Comparison of ENCODE assay signal across 8 cellular contexts in genomic region chr12:69154585-69155363, GRCh38.
A peak's percentile ranks its signal among the peaks of the same experiment; 100 is the strongest.
DNase-seq lines count a peak whose midpoint lies in the region; ATAC-seq and TF ChIP-seq lines count a peak whose summit lies in the region.

No MANE protein-coding gene starts in this region.

- no peaks in the 10 kb centered on the region for H3K27me3 Mint-ChIP-seq in activated CD4-positive, alpha-beta T cell treated with anti-CD3 and anti-CD28 coated beads, Interleukin-2, amount 10 ng/mL, durations not matched to agents 24 days and 14 days

- DNase-seq in GM10248 (ENCODE audit: extremely low spot score) (peak; percentile 66), NCI-H69 (lab: John Stamatoyannopoulos, UW) (peak; percentile 63), coronary artery (ENCODE audit: low spot score) (no peak), lower lobe of right lung (peak; percentile 73), NCI-H524 treated with DMSO at 0.1 percent for 48 hours (lab: John Stamatoyannopoulos, UW) (no peak)
- DNase-seq in activated CD4-positive, alpha-beta T cell treated with anti-CD3 and anti-CD28 coated beads, Interleukin-2, amount 10 ng/mL, durations not matched to agents 24 days and 14 days: peak; percentile 92
- peak; percentile 28 to 42 for DNase-seq in stimulated activated CD8-positive, alpha-beta memory T cell treated with anti-CD3 and anti-CD28 coated beads, Interleukin-15, amount 100 ng/mL, for 4 hours (ENCODE audit: low read depth in 2 of 2)

- peak; percentile 94 for TF ChIP-seq CTCF in GM10248 (IDR thresholded peaks at IDR 0.05; ENCODE audit: control extremely low read depth, extremely low read depth, low read depth, missing control alignments)
- TF ChIP-seq CTCF in coronary artery (IDR thresholded peaks at IDR 0.05): peak; percentile 76
- TF ChIP-seq CTCF in lower lobe of right lung (IDR thresholded peaks at IDR 0.05): peak; percentile 92

- no peaks in the 10 kb centered on the region for H3K36me3 Mint-ChIP-seq in activated CD4-positive, alpha-beta T cell treated with anti-CD3 and anti-CD28 coated beads, Interleukin-2, amount 10 ng/mL, durations not matched to agents 24 days and 14 days (ENCODE audit: low read depth)

- H3K4me3 Mint-ChIP-seq in activated CD4-positive, alpha-beta T cell treated with anti-CD3 and anti-CD28 coated beads, Interleukin-2, amount 10 ng/mL, durations not matched to agents 24 days and 14 days: no peak overlapping the region

- ATAC-seq in HG03066 (IDR thresholded peaks at IDR 0.05; ENCODE audit: low read depth, unreplicated experiment): peak; percentile 44
- ATAC-seq in lower lobe of right lung: peak; percentile 68 to 69

- H3K9me3 Mint-ChIP-seq in activated CD4-positive, alpha-beta T cell treated with anti-CD3 and anti-CD28 coated beads, Interleukin-2, amount 10 ng/mL, durations not matched to agents 24 days and 14 days: no peaks in the 10 kb centered on the region

- POLR2A ChIA-PET in GM10248 (lab: Yijun Ruan, JAX): no interaction called here

- H3K9me3 ChIP-seq in lower lobe of right lung: no peaks in the 10 kb centered on the region

- peaks cover 27% of the 10 kb centered on the region for H3K4me1 Mint-ChIP-seq in activated CD4-positive, alpha-beta T cell treated with anti-CD3 and anti-CD28 coated beads, Interleukin-2, amount 10 ng/mL, durations not matched to agents 24 days and 14 days

- peaks cover 38% of the 10 kb centered on the region for H3K4me1 ChIP-seq in lower lobe of right lung

- no peak overlapping the region for H3K4me3 ChIP-seq in coronary artery
- no peak overlapping the region for H3K4me3 ChIP-seq in lower lobe of right lung

- intact Hi-C loops in activated CD4-positive, alpha-beta T cell treated with anti-CD3 and anti-CD28 coated beads, Interleukin-2, amount 10 ng/mL, durations not matched to agents 24 days and 14 days (cut with micrococcal nuclease): loop anchor here (1.0 to 10.0 kb wide), 3 partner anchors 100 to 540 kb away; partner anchors contain the start of gene RAP1B
- intact Hi-C loops in lower lobe of right lung (cut with DNase I): no loop called here

- peak overlapping the region; percentile 44 for H3K27ac Mint-ChIP-seq in activated CD4-positive, alpha-beta T cell treated with anti-CD3 and anti-CD28 coated beads, Interleukin-2, amount 10 ng/mL, durations not matched to agents 24 days and 14 days

- CTCF ChIA-PET in GM10248 (lab: Yijun Ruan, JAX): interaction anchor here (0.8 to 7.5 kb wide), 20 partner anchors 8 to 485 kb away, joined by 3 to 99 read pairs (median 6); no protein-coding TSS in a partner anchor

- H3K27ac ChIP-seq in coronary artery: no peak overlapping the region
- H3K27ac ChIP-seq in lower lobe of right lung: no peak overlapping the region

- no peaks in the 10 kb centered on the region for H3K27me3 ChIP-seq in lower lobe of right lung (ENCODE audit: low read depth)

- H3K36me3 ChIP-seq in lower lobe of right lung: no peaks in the 10 kb centered on the region

Comparison
In these comparisons a context has a peak if more than half of its experiments do, and no peak if none do; other contexts are left out.
1. DNase-seq: peak in GM10248 (single experiment), NCI-H69 (single experiment), activated CD4-positive, alpha-beta T cell treated with anti-CD3 and anti-CD28 coated beads, Interleukin-2, amount 10 ng/mL, durations not matched to agents 24 days and 14 days (single experiment), lower lobe of right lung (single experiment) and stimulated activated CD8-positive, alpha-beta memory T cell treated with anti-CD3 and anti-CD28 coated beads, Interleukin-15, amount 100 ng/mL, for 4 hours (2 of 2); none in coronary artery (single experiment) and NCI-H524 treated with DMSO at 0.1 percent for 48 hours (single experiment).
2. Peak in every context shown above with its lines, with median percentiles within 50 percentile points of each other: CTCF ChIP-seq.